20 cellular contexts compared by ENCODE assay signal in the genomic region with DNA sequence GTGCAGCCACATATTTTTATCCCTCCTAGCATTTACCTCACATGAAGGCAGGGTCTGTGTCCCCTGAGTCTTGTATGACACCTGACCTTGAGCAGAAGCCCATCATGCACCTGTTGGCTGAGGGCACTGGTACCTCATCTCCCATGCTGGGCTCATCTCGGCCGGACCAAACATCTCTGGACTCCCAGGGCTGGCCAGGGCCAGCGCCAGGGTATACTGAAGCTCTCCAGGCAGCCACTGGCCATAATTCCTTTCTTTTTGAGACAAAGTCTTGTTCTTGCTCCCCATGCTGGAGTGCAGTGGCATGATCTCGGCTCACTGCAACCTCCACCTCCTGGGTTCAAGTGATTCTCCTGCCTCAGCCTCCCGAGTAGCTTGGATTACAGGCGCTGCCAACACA. TPM values are rescaled to one million over a fixed set of nuclear protein-coding genes. Genes with fewer than 3 reads are reported as not detected.
DNase-seq lines count a peak whose midpoint lies in the region; ATAC-seq, FAIRE-seq and TF ChIP-seq lines count a peak whose summit lies in the region.
"Had no signal": no experiment of that assay in that cellular context is flagged by ENCODE, and none has a peak within 500 bp of the region (broad histone marks: within the 10 kb centered on the region; RNA-seq: fewer than 3 reads in every experiment).

No MANE protein-coding gene starts in this region.

- H3K4me3 ChIP-seq in DOHH2 (ENCODE audit: low read length) (peak overlapping the region; percentile 34), HAP-1 (no peak overlapping the region)

- peaks cover 20% of the 10 kb centered on the region for H3F3A ChIP-seq in DOHH2 (ENCODE audit: control insufficient read depth, insufficient read depth)

- no peaks in the 10 kb centered on the region for H3K9me3 Mint-ChIP-seq in dendritic cell treated with granulocyte-macrophage colony-stimulating factor and Interleukin-4, amounts not matched to agents 40 ng/mL and 50 ng/mL, for 4 days
- no peaks in the 10 kb centered on the region for H3K9me3 Mint-ChIP-seq in stimulated activated memory B cell treated with anti-CD40 and anti-IgM and Interleukin-4, amounts not matched to agents 10 μg/mL and 1 μg/mL and 100 μg/mL, for 72 hours
- peaks cover 0 to 7% of the 10 kb centered on the region in 2 donors for H3K9me3 Mint-ChIP-seq in natural killer cell

- FAIRE-seq in GM12892 (lab: Jason Lieb, UNC) = peak; percentile 21
- FAIRE-seq: HepG2, RCC 7860 had no signal

- TF ChIP-seq CTCF in DOHH2 (IDR thresholded peaks at IDR 0.05; ENCODE audit: low read depth, low read length, poor library complexity, severe bottlenecking) = no peak
- no peak for TF ChIP-seq CTCF in natural killer cell (IDR thresholded peaks at IDR 0.05)

- in situ Hi-C loops in HAP-1 (cut with MboI; ENCODE audit: low sequenced_read_pairs) = no loop called here

- peaks cover 38% of the 10 kb centered on the region for H3K79me2 ChIP-seq in DOHH2 (ENCODE audit: control insufficient read depth, low read length)

- no peak overlapping the region for H3K4me3 Mint-ChIP-seq in dendritic cell treated with granulocyte-macrophage colony-stimulating factor and Interleukin-4, amounts not matched to agents 40 ng/mL and 50 ng/mL, for 4 days
- peak overlapping the region; percentile 82 for H3K4me3 Mint-ChIP-seq in stimulated activated memory B cell treated with anti-CD40 and anti-IgM and Interleukin-4, amounts not matched to agents 10 μg/mL and 1 μg/mL and 100 μg/mL, for 72 hours
- no peak overlapping the region for H3K4me3 Mint-ChIP-seq in natural killer cell

- H3K4me1 ChIP-seq in DOHH2 (ENCODE audit: control insufficient read depth, low read length) (peaks cover 88% of the 10 kb centered on the region), HAP-1 (no peaks in the 10 kb centered on the region)

- H3K27me3 Mint-ChIP-seq in dendritic cell treated with granulocyte-macrophage colony-stimulating factor and Interleukin-4, amounts not matched to agents 40 ng/mL and 50 ng/mL, for 4 days = no peaks in the 10 kb centered on the region
- H3K27me3 Mint-ChIP-seq in stimulated activated memory B cell treated with anti-CD40 and anti-IgM and Interleukin-4, amounts not matched to agents 10 μg/mL and 1 μg/mL and 100 μg/mL, for 72 hours = no peaks in the 10 kb centered on the region
- no peaks in the 10 kb centered on the region for H3K27me3 Mint-ChIP-seq in natural killer cell (ENCODE audit: low read depth in 2 of 2)

- H3K9me3 ChIP-seq in DOHH2 (ENCODE audit: control insufficient read depth, insufficient read depth, low read length) (peaks cover 4% of the 10 kb centered on the region; the same call in 1 of the 2 replicates), HAP-1 (0 out of 2 replicates have a peak, but pooled peaks cover 5% of the 10 kb centered on the region)

- H3K4me2 ChIP-seq in DOHH2 (ENCODE audit: low read length) = peak overlapping the region; percentile 86

- H3K27me3 ChIP-seq in DOHH2 (ENCODE audit: control insufficient read depth, low read length) = no peaks in the 10 kb centered on the region
- H3K27me3 ChIP-seq in HAP-1 (ENCODE audit: low read depth) = no peaks in the 10 kb centered on the region

- H3K9me2 ChIP-seq in DOHH2 (replicated peaks; ENCODE audit: control insufficient read depth, low read length) = no peaks in the 10 kb centered on the region

- DNase-seq in GM12892 (ENCODE audit: insufficient read length) = no peak
- DNase-seq in HAP-1 (ENCODE audit: low spot score in 2 of 2) = no peak
- DNase-seq in GM03348 (ENCODE audit: low spot score) = no peak
- DNase-seq in natural killer cell = no peak
- DNase-seq: DMS79 treated with DMSO at 0.1 percent for 48 hours; H7; KG1; NCI-H1694 treated with DMSO at 0.1 percent for 48 hours; NCI-H2107; NCI-H510A; NCI-H748 treated with DMSO at 0.1 percent for 48 hours; NK-92 treated with Interleukin-12 subunit alpha and Interleukin-12 subunit beta, amount 100 ng/mL, for 24 hours had no signal

- no peaks in the 10 kb centered on the region for H4K20me1 ChIP-seq in DOHH2 (ENCODE audit: control insufficient read depth, insufficient read depth, low read depth, low read length)

- H3K36me3 Mint-ChIP-seq in dendritic cell treated with granulocyte-macrophage colony-stimulating factor and Interleukin-4, amounts not matched to agents 40 ng/mL and 50 ng/mL, for 4 days (ENCODE audit: low read depth) = peaks cover 52% of the 10 kb centered on the region
- H3K36me3 Mint-ChIP-seq in stimulated activated memory B cell treated with anti-CD40 and anti-IgM and Interleukin-4, amounts not matched to agents 10 μg/mL and 1 μg/mL and 100 μg/mL, for 72 hours = peaks cover 82% of the 10 kb centered on the region
- peaks cover 18% of the 10 kb centered on the region for H3K36me3 Mint-ChIP-seq in natural killer cell

- peak overlapping the region; percentile 19; the same call in 1 of the 2 replicates for H3K27ac ChIP-seq in DOHH2 (ENCODE audit: low read depth, low read length)
- H3K27ac ChIP-seq: C4-2B had no signal

- H3K27ac Mint-ChIP-seq in dendritic cell treated with granulocyte-macrophage colony-stimulating factor and Interleukin-4, amounts not matched to agents 40 ng/mL and 50 ng/mL, for 4 days = peak overlapping the region; percentile 31
- peak overlapping the region; percentile 89 for H3K27ac Mint-ChIP-seq in stimulated activated memory B cell treated with anti-CD40 and anti-IgM and Interleukin-4, amounts not matched to agents 10 μg/mL and 1 μg/mL and 100 μg/mL, for 72 hours
- peak overlapping the region in 1 of 2 donors; percentile 4 for H3K27ac Mint-ChIP-seq in natural killer cell

- intact Hi-C loops in dendritic cell treated with granulocyte-macrophage colony-stimulating factor and Interleukin-4, amounts not matched to agents 40 ng/mL and 50 ng/mL, for 4 days (cut with micrococcal nuclease) = no loop called here
- intact Hi-C loops in natural killer cell (cut with micrococcal nuclease) = no loop called here

- H3K36me3 ChIP-seq in DOHH2 (ENCODE audit: control insufficient read depth, low read length) (peaks cover 45% of the 10 kb centered on the region), HAP-1 (replicated peaks) (no peaks in the 10 kb centered on the region)

- no peak for ATAC-seq in stimulated activated memory B cell treated with anti-CD40 and anti-IgM and Interleukin-4, amounts not matched to agents 10 μg/mL and 1 μg/mL and 100 μg/mL, for 72 hours
- ATAC-seq in natural killer cell = no peak
- ATAC-seq: HepG2, Right ventricle myocardium inferior had no signal

- H3K4me1 Mint-ChIP-seq in dendritic cell treated with granulocyte-macrophage colony-stimulating factor and Interleukin-4, amounts not matched to agents 40 ng/mL and 50 ng/mL, for 4 days (ENCODE audit: low read depth) = peaks cover 57% of the 10 kb centered on the region
- peaks cover 92% of the 10 kb centered on the region for H3K4me1 Mint-ChIP-seq in stimulated activated memory B cell treated with anti-CD40 and anti-IgM and Interleukin-4, amounts not matched to agents 10 μg/mL and 1 μg/mL and 100 μg/mL, for 72 hours
- peaks cover 44% of the 10 kb centered on the region in 2 donors for H3K4me1 Mint-ChIP-seq in natural killer cell

- no peak for TF ChIP-seq POLR2A in GM12892 (IDR thresholded peaks at IDR 0.05; ENCODE audit: low read depth, low read length)

RNA-seq across cellular contexts. Expression of gene HVCN1, which starts 22.0 kb away (rescaled TPM):
- polyA plus RNA-seq in GM12892 (2012; ENCODE audit: missing spikeins) = 108 TPM
- 10 to 100 TPM; 12.5 to 18.4 (median 18.0) TPM for total RNA-seq in natural killer cell
- total RNA-seq: G401 had no signal

RNA-seq across cellular contexts. Expression of gene TCTN1, which starts 53.0 kb away (rescaled TPM):
- polyA plus RNA-seq in GM12892 (2012; ENCODE audit: missing spikeins) = 24.1 TPM
- 1 to 10 TPM; 4.3 to 6.6 (median 5.2) TPM for total RNA-seq in natural killer cell
